ENCODE assay signal across 14 cellular contexts in the genomic region with DNA sequence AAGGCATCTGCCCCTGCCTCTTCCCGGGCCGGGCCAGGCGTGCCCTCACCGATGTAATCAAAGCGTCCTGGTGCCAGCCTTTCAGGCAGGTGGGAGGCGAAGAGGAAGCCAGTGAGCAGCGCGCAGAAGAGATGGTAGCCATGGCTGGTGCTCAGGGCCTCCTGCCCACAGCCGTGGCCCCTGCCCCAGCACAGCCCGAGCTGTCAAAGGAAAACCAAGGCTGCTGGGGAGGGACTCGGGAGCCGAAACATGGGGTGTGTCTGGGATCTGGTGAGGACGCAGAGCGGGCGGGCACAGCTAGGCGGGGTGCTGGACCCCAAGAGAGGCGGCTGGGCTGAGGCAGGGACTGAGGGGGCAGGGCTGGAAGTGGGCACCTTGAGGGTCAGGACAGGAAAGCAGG. TPM values are rescaled to one million over a fixed set of nuclear protein-coding genes. Genes with fewer than 3 reads are reported as not detected.
DNase-seq lines count a peak whose midpoint lies in the region; ATAC-seq and TF ChIP-seq lines count a peak whose summit lies in the region.
"Had no signal": no experiment of that assay in that cellular context is flagged by ENCODE, and none has a peak within 500 bp of the region (broad histone marks: within the 10 kb centered on the region; RNA-seq: fewer than 3 reads in every experiment).

No MANE protein-coding gene starts in this region.

- H4K12ac ChIP-seq in trophoblast cell (ENCODE audit: low read depth, low read length): no peak overlapping the region

- DNase-seq in CD4-positive, alpha-beta memory T cell: no peak
- DNase-seq in GM23338 (ENCODE audit: low spot score) (no peak), neural crest cell (ENCODE audit: low read depth, low spot score) (no peak), trophoblast cell (no peak)
- DNase-seq in activated naive CD8-positive, alpha-beta T cell treated with anti-CD3 and anti-CD28 coated beads, Interleukin-2, amount 10 ng/mL, durations not matched to agents 7 days and 5 days: no peak
- DNase-seq in activated CD4-positive, CD25-positive, alpha-beta regulatory T cell treated with anti-CD3 and anti-CD28 coated beads, Interleukin-2, amount 50 U/mL, for 72 hours: no peak
- DNase-seq: anterior cingulate cortex; NCI-H187; NCI-H510A treated with DMSO at 0.1 percent for 48 hours; stimulated activated CD4-positive, alpha-beta T cell treated with anti-CD3 and anti-CD28 coated beads, Interleukin-4, amount 100 ng/mL, for 4 hours had no signal

- WGBS in trophoblast cell (ENCODE audit: extremely low coverage, insufficient coverage, insufficient read length): no CpG with 5 or more reads among the region's 17 CpGs

- H3K79me1 ChIP-seq in trophoblast cell (ENCODE audit: low read length): no peaks in the 10 kb centered on the region

- peaks cover 17% of the 10 kb centered on the region for H3K4me1 ChIP-seq in CD4-positive, alpha-beta memory T cell (ENCODE audit: insufficient read depth, low read length)
- H3K4me1 ChIP-seq in GM23338 (ENCODE audit: insufficient read depth): peaks cover 33% of the 10 kb centered on the region
- H3K4me1 ChIP-seq in trophoblast cell (ENCODE audit: control insufficient read depth in 1 of 2, insufficient read depth in 2 of 2, low read length in 2 of 2): peaks cover 1 to 2% of the 10 kb centered on the region in 2 experiments

- H2AFZ ChIP-seq in GM23338: no peak overlapping the region
- H2AFZ ChIP-seq in trophoblast cell (ENCODE audit: insufficient read depth, low read length, poor library complexity): no peak overlapping the region

- H2BK12ac ChIP-seq in trophoblast cell (ENCODE audit: low read length): no peak overlapping the region

- H3K4me1 Mint-ChIP-seq in CD4-positive, alpha-beta memory T cell: peaks cover 10 to 22% (median 13%) of the 10 kb centered on the region in 4 donors
- H3K4me1 Mint-ChIP-seq in GM23338 (peaks cover 34% of the 10 kb centered on the region), neural crest cell (peaks cover 25% of the 10 kb centered on the region)
- peaks cover 23% of the 10 kb centered on the region for H3K4me1 Mint-ChIP-seq in activated naive CD8-positive, alpha-beta T cell treated with anti-CD3 and anti-CD28 coated beads, Interleukin-2, amount 10 ng/mL, durations not matched to agents 7 days and 5 days

- no peak overlapping the region for H3K18ac ChIP-seq in trophoblast cell (ENCODE audit: low read length)

- CTCF ChIA-PET in CD4-positive, alpha-beta memory T cell (lab: Charles Lee; ENCODE audit: partially characterized antibody): no interaction called here

- peak overlapping the region; percentile 65 to 92 (median 82) for H3K4me3 Mint-ChIP-seq in CD4-positive, alpha-beta memory T cell
- H3K4me3 Mint-ChIP-seq in GM23338 (peak overlapping the region; percentile 78), neural crest cell (peak overlapping the region; percentile 75)
- peak overlapping the region; percentile 86 for H3K4me3 Mint-ChIP-seq in activated naive CD8-positive, alpha-beta T cell treated with anti-CD3 and anti-CD28 coated beads, Interleukin-2, amount 10 ng/mL, durations not matched to agents 7 days and 5 days

- peaks cover 15% of the 10 kb centered on the region for H3F3A ChIP-seq in GM23338 (replicated peaks; ENCODE audit: low read depth)

- H3K9me2 ChIP-seq in GM23338 (ENCODE audit: insufficient read depth): no peaks in the 10 kb centered on the region

- H3K4me2 ChIP-seq in GM23338 (peak overlapping the region; percentile 91), trophoblast cell (ENCODE audit: low read length) (no peak overlapping the region)

- no peak overlapping the region for H3K23ac ChIP-seq in trophoblast cell (ENCODE audit: low read length)

- H3K9me3 ChIP-seq in CD4-positive, alpha-beta memory T cell (ENCODE audit: control insufficient read depth in 1 of 2, low read length in 2 of 2): no peaks in the 10 kb centered on the region
- peaks cover 2% of the 10 kb centered on the region for H3K9me3 ChIP-seq in trophoblast cell (ENCODE audit: insufficient read depth, low read depth, low read length)
- H3K9me3 ChIP-seq: vagina had no signal

- no peak for TF ChIP-seq CTCF in GM23338 (conservative IDR thresholded peaks at IDR 0.05; ENCODE audit: low read depth in 2 of 2)
- no peak for TF ChIP-seq CTCF in neural crest cell (conservative IDR thresholded peaks at IDR 0.05)

- no peaks in the 10 kb centered on the region for H4K20me1 ChIP-seq in GM23338 (replicated peaks; ENCODE audit: insufficient read depth)

- peaks cover 4 to 20% of the 10 kb centered on the region in 2 donors for H3K36me3 Mint-ChIP-seq in CD4-positive, alpha-beta memory T cell
- H3K36me3 Mint-ChIP-seq in GM23338 (ENCODE audit: low read depth) (peaks cover 12% of the 10 kb centered on the region), neural crest cell (ENCODE audit: low read depth) (peaks cover 3% of the 10 kb centered on the region)
- H3K36me3 Mint-ChIP-seq in activated naive CD8-positive, alpha-beta T cell treated with anti-CD3 and anti-CD28 coated beads, Interleukin-2, amount 10 ng/mL, durations not matched to agents 7 days and 5 days: peaks cover 4% of the 10 kb centered on the region

- no peak overlapping the region for H3K27ac ChIP-seq in CD4-positive, alpha-beta memory T cell (ENCODE audit: low read depth, low read length)
- H3K27ac ChIP-seq in GM23338 (ENCODE audit: low read depth): no peak overlapping the region
- no peak overlapping the region for H3K27ac ChIP-seq in trophoblast cell (ENCODE audit: low read depth, low read length)
- H3K27ac ChIP-seq: C4-2B, vagina had no signal

- no peaks in the 10 kb centered on the region for H3K27me3 Mint-ChIP-seq in CD4-positive, alpha-beta memory T cell
- H3K27me3 Mint-ChIP-seq in GM23338 (ENCODE audit: insufficient read depth, low read depth, poor library complexity) (peaks cover 22% of the 10 kb centered on the region), neural crest cell (ENCODE audit: low read depth) (peaks cover 25% of the 10 kb centered on the region)
- no peaks in the 10 kb centered on the region for H3K27me3 Mint-ChIP-seq in activated naive CD8-positive, alpha-beta T cell treated with anti-CD3 and anti-CD28 coated beads, Interleukin-2, amount 10 ng/mL, durations not matched to agents 7 days and 5 days

- H3K9ac ChIP-seq in trophoblast cell (ENCODE audit: low read length): no peak overlapping the region

- no peak overlapping the region for H3K4me3 ChIP-seq in CD4-positive, alpha-beta memory T cell (ENCODE audit: low read length in 2 of 2)
- H3K4me3 ChIP-seq in GM23338 (peak overlapping the region; percentile 64; the same call in 1 of the 2 replicates), trophoblast cell (ENCODE audit: low read depth, low read length) (no peak overlapping the region)

- H2AK5ac ChIP-seq in trophoblast cell (ENCODE audit: low read length): no peak overlapping the region

- intact Hi-C loops in CD4-positive, alpha-beta memory T cell (cut with micrococcal nuclease): no loop called here

- ATAC-seq in GM23338: no peak
- no peak for ATAC-seq in activated naive CD8-positive, alpha-beta T cell treated with anti-CD3 and anti-CD28 coated beads, Interleukin-2, amount 10 ng/mL, durations not matched to agents 7 days and 5 days (ENCODE audit: low read depth)
- no peak for ATAC-seq in GM18858 (IDR thresholded peaks at IDR 0.05; ENCODE audit: unreplicated experiment)

- no peaks in the 10 kb centered on the region for H3K27me3 ChIP-seq in CD4-positive, alpha-beta memory T cell (ENCODE audit: insufficient read depth, low read length)
- H3K27me3 ChIP-seq in GM23338 (ENCODE audit: insufficient read depth): no peaks in the 10 kb centered on the region
- H3K27me3 ChIP-seq in trophoblast cell (ENCODE audit: insufficient read depth, low read length): no peaks in the 10 kb centered on the region
- H3K27me3 ChIP-seq: vagina had no signal

- H4K8ac ChIP-seq in trophoblast cell (ENCODE audit: low read depth, low read length): no peak overlapping the region

- H3K79me2 ChIP-seq in GM23338 (replicated peaks; ENCODE audit: insufficient read depth): no peaks in the 10 kb centered on the region
- no peaks in the 10 kb centered on the region for H3K79me2 ChIP-seq in trophoblast cell (ENCODE audit: control insufficient read depth, insufficient read depth, low read length, poor library complexity)

- H3K14ac ChIP-seq in trophoblast cell (ENCODE audit: low read length): no peak overlapping the region

- no peaks in the 10 kb centered on the region for H3K9me3 Mint-ChIP-seq in CD4-positive, alpha-beta memory T cell
- no peaks in the 10 kb centered on the region for H3K9me3 Mint-ChIP-seq in GM23338
- H3K9me3 Mint-ChIP-seq in activated naive CD8-positive, alpha-beta T cell treated with anti-CD3 and anti-CD28 coated beads, Interleukin-2, amount 10 ng/mL, durations not matched to agents 7 days and 5 days: no peaks in the 10 kb centered on the region
- no peaks in the 10 kb centered on the region for H3K9me3 Mint-ChIP-seq in neural crest cell

- no peak overlapping the region for H2BK5ac ChIP-seq in trophoblast cell (ENCODE audit: low read depth, low read length, poor library complexity)

- H3K27ac Mint-ChIP-seq in CD4-positive, alpha-beta memory T cell: peak overlapping the region in 2 of 7 donors; percentile 20 to 70
- H3K27ac Mint-ChIP-seq in GM23338: peak overlapping the region; percentile 74; the same call in 1 of the 2 replicates
- H3K27ac Mint-ChIP-seq in activated naive CD8-positive, alpha-beta T cell treated with anti-CD3 and anti-CD28 coated beads, Interleukin-2, amount 10 ng/mL, durations not matched to agents 7 days and 5 days: peak overlapping the region; percentile 95
- H3K27ac Mint-ChIP-seq in neural crest cell (ENCODE audit: unreplicated experiment): peak overlapping the region; percentile 62

- no peak overlapping the region for H2BK120ac ChIP-seq in trophoblast cell (ENCODE audit: insufficient read depth, low read length, poor library complexity)

- no peak overlapping the region for H4K91ac ChIP-seq in trophoblast cell (ENCODE audit: low read depth, low read length)

- no peak overlapping the region for H3K4ac ChIP-seq in trophoblast cell (ENCODE audit: low read depth, low read length)

- POLR2A ChIA-PET in CD4-positive, alpha-beta memory T cell (lab: Charles Lee; ENCODE audit: partially characterized antibody): interaction anchor here (1.5 kb wide), 1 partner anchor 51 kb away, joined by 3 read pairs; the partner anchor contains the start of gene GLMP
- POLR2A ChIA-PET in activated naive CD8-positive, alpha-beta T cell treated with anti-CD3 and anti-CD28 coated beads, Interleukin-2, amount 10 ng/mL, durations not matched to agents 7 days and 5 days (lab: Charles Lee): interaction anchor here (0.9 to 2.9 kb wide), 6 partner anchors 11 to 178 kb away, joined by 3 to 15 read pairs (median 4); partner anchors contain the start of gene SMG5

- H3K36me3 ChIP-seq in CD4-positive, alpha-beta memory T cell (ENCODE audit: insufficient read depth, low read length): peaks cover 4% of the 10 kb centered on the region
- H3K36me3 ChIP-seq in GM23338 (ENCODE audit: insufficient read depth) (no peaks in the 10 kb centered on the region), trophoblast cell (ENCODE audit: control insufficient read depth in 1 of 2, insufficient read depth in 2 of 2, low read length in 2 of 2) (peaks cover 15 to 22% of the 10 kb centered on the region in 2 experiments)

RNA-seq across cellular contexts. Expression of gene BGLAP, which starts 2.7 kb away (rescaled TPM):
- 1 to 10 TPM; 7.2 to 7.7 TPM for total RNA-seq in CD4-positive, alpha-beta memory T cell
- polyA plus RNA-seq in CD4-positive, alpha-beta memory T cell: not detected
- total RNA-seq in GM23338 (2014; rRNA removed; shearing (Covaris generic)): 0.42 and 2.7 TPM in 2 replicates
- polyA plus RNA-seq in GM23338 (2016; fragmentation: Nextera tagmentation; extraction: Ambion mirVana): 0.36 and 1.2 TPM in 2 replicates
- total RNA-seq in activated naive CD8-positive, alpha-beta T cell treated with anti-CD3 and anti-CD28 coated beads, Interleukin-2, amount 10 ng/mL, durations not matched to agents 7 days and 5 days: 1 to 10 TPM; 3.3 to 4.8 TPM
- total RNA-seq in neural crest cell: 2.5 and 3.0 TPM in 2 replicates
- 0.22 and 0.36 TPM in 2 replicates for polyA plus RNA-seq in trophoblast cell (2013)
- total RNA-seq: mesenteric fat pad, vagina had no signal

RNA-seq across cellular contexts. Expression of gene PAQR6, which starts 3.1 kb away (rescaled TPM):
- 1 to 10 TPM; 1.7 to 1.9 TPM for total RNA-seq in CD4-positive, alpha-beta memory T cell
- under 1 TPM; 0.11 to 0.22 TPM for polyA plus RNA-seq in CD4-positive, alpha-beta memory T cell
- 3.3 and 4.2 TPM in 2 replicates for total RNA-seq in GM23338 (2014; rRNA removed; shearing (Covaris generic))
- polyA plus RNA-seq in GM23338 (2016; fragmentation: Nextera tagmentation; extraction: Ambion mirVana): 2.4 and 2.6 TPM in 2 replicates
- total RNA-seq in activated naive CD8-positive, alpha-beta T cell treated with anti-CD3 and anti-CD28 coated beads, Interleukin-2, amount 10 ng/mL, durations not matched to agents 7 days and 5 days: 1 to 10 TPM; 7.0 TPM
- 15.8 and 17.1 TPM in 2 replicates for total RNA-seq in neural crest cell
- polyA plus RNA-seq in trophoblast cell (2013): 7.8 and 8.5 TPM in 2 replicates

RNA-seq across cellular contexts. Expression of gene PMF1, which starts 31.9 kb away (rescaled TPM):
- 10 to 100 TPM; 39.0 to 40.2 TPM for total RNA-seq in CD4-positive, alpha-beta memory T cell
- 100 to 1,000 TPM in 1 of 2 donors, 10 to 100 TPM in 1; 73.3 to 106 TPM for polyA plus RNA-seq in CD4-positive, alpha-beta memory T cell
- total RNA-seq in GM23338 (2014; rRNA removed; shearing (Covaris generic)): 86.1 and 112 TPM in 2 replicates
- 118 and 120 TPM in 2 replicates for polyA plus RNA-seq in GM23338 (2016; fragmentation: Nextera tagmentation; extraction: Ambion mirVana)
- total RNA-seq in activated naive CD8-positive, alpha-beta T cell treated with anti-CD3 and anti-CD28 coated beads, Interleukin-2, amount 10 ng/mL, durations not matched to agents 7 days and 5 days: 10 to 100 TPM; 66.2 to 71.2 TPM
- 82.5 and 83.3 TPM in 2 replicates for total RNA-seq in neural crest cell
- 63.3 and 68.8 TPM in 2 replicates for polyA plus RNA-seq in trophoblast cell (2013)

RNA-seq across cellular contexts. Expression of gene SMG5, which starts 37.9 kb away (rescaled TPM):
- total RNA-seq in CD4-positive, alpha-beta memory T cell: 10 to 100 TPM; 69.8 to 71.6 TPM
- 10 to 100 TPM in 1 of 2 donors, 1 to 10 TPM in 1; 6.1 to 25.6 TPM for polyA plus RNA-seq in CD4-positive, alpha-beta memory T cell
- total RNA-seq in GM23338 (2014; rRNA removed; shearing (Covaris generic)): 109 and 118 TPM in 2 replicates
- polyA plus RNA-seq in GM23338 (2016; fragmentation: Nextera tagmentation; extraction: Ambion mirVana): 21.3 and 25.9 TPM in 2 replicates
- total RNA-seq in activated naive CD8-positive, alpha-beta T cell treated with anti-CD3 and anti-CD28 coated beads, Interleukin-2, amount 10 ng/mL, durations not matched to agents 7 days and 5 days: 10 to 100 TPM; 72.3 to 76.4 TPM
- total RNA-seq in neural crest cell: 116 and 122 TPM in 2 replicates
- polyA plus RNA-seq in trophoblast cell (2013): 44.5 and 46.5 TPM in 2 replicates

RNA-seq across cellular contexts. Expression of gene TMEM79, which starts 39.4 kb away (rescaled TPM):
- 10 to 100 TPM; 14.7 to 16.8 TPM for total RNA-seq in CD4-positive, alpha-beta memory T cell
- 1 to 10 TPM in 1 of 2 donors, under 1 TPM in 1; 0.93 to 7.3 TPM for polyA plus RNA-seq in CD4-positive, alpha-beta memory T cell
- 0.66 and 0.97 TPM in 2 replicates for total RNA-seq in GM23338 (2014; rRNA removed; shearing (Covaris generic))
- polyA plus RNA-seq in GM23338 (2016; fragmentation: Nextera tagmentation; extraction: Ambion mirVana): 1.3 and 1.5 TPM in 2 replicates
- 10 to 100 TPM; 12.3 to 12.8 TPM for total RNA-seq in activated naive CD8-positive, alpha-beta T cell treated with anti-CD3 and anti-CD28 coated beads, Interleukin-2, amount 10 ng/mL, durations not matched to agents 7 days and 5 days
- 4.3 and 4.6 TPM in 2 replicates for total RNA-seq in neural crest cell
- 3.2 and 3.8 TPM in 2 replicates for polyA plus RNA-seq in trophoblast cell (2013)
